In the genomic region with DNA sequence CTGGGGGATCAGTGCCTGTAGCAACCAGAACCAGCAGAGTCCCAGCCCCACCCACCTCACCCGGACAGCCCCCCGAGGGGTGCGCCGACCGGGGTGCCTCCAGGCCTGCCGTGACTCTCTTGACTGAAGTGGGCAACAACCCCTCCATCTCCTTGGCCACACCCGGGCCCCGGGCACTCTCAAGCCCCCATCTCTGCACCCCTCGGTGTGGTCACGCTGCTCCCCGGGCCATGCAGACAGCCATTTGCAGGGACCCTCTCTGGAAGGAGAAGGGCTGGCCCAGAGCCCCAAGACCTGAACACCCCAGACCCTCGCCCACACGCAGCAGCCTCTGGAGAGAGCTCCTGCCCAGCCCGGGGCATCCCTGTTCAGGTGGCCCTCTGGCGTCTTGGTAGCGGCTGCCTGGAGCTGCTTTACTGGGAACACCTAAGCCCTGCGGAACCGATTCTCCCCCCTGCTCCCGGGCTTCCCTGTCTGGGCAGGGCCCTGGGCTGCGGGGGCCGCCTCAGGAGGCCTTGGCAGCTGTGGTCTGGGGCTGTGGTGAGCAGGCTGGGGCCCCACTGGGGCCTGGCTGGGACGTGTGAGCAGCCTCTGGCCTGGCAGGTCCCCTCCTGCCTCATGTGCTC, we compare ENCODE assay signal across 12 cellular contexts.
"Had no signal": no experiment of that assay in that cellular context is flagged by ENCODE, and none has a peak within 500 bp of the region (broad histone marks: within the 10 kb centered on the region; RNA-seq: fewer than 3 reads in every experiment).

No MANE protein-coding gene starts in this region.

- H3K36me3 ChIP-seq: left lung, pancreas, tibial nerve had no signal

- H3K4me1 ChIP-seq: pancreas had no signal

- H3K4me1 Mint-ChIP-seq: activated naive CD4-positive, alpha-beta T cell treated with anti-CD3 and anti-CD28 coated beads, Interleukin-2, amount 50 U/mL, for 24 hours; stimulated activated naive B cell treated with anti-CD40 and anti-IgM and Interleukin-4, amounts not matched to agents 10 μg/mL and 1 μg/mL and 100 μg/mL, for 72 hours had no signal

- H3K4me3 ChIP-seq: left lung, pancreas, skin epidermis, tibial nerve had no signal

- H3K27me3 ChIP-seq: pancreas had no signal

- DNase-seq: activated effector memory CD4-positive, alpha-beta T cell treated with Interleukin-2 at 50 U/mL for 16 hours; activated T-cell treated with anti-CD3 and anti-CD28 coated beads, Interleukin-2, amount 50 U/mL, for 1 hour; amniotic stem cell; head of caudate nucleus; stimulated activated naive B cell treated with anti-CD40 and anti-IgM and Interleukin-4, amounts not matched to agents 10 μg/mL and 1 μg/mL and 100 μg/mL, for 72 hours had no signal

- H3K9me3 ChIP-seq: left lung, pancreas, tibial nerve had no signal

- ATAC-seq: activated CD4-positive, CD25-positive, alpha-beta regulatory T cell treated with anti-CD3 and anti-CD28 coated beads, Interleukin-2, amount 50 U/mL, for 24 hours; left lung; pancreas; stimulated activated naive B cell treated with anti-CD40 and anti-IgM and Interleukin-4, amounts not matched to agents 10 μg/mL and 1 μg/mL and 100 μg/mL, for 72 hours had no signal

- H3K27ac ChIP-seq: left lung, pancreas, skin epidermis, tibial nerve had no signal

- H3K27ac Mint-ChIP-seq: activated naive CD4-positive, alpha-beta T cell treated with anti-CD3 and anti-CD28 coated beads, Interleukin-2, amount 50 U/mL, for 24 hours; brain; stimulated activated naive B cell treated with anti-CD40 and anti-IgM and Interleukin-4, amounts not matched to agents 10 μg/mL and 1 μg/mL and 100 μg/mL, for 72 hours had no signal

- H3K36me3 Mint-ChIP-seq: activated naive CD4-positive, alpha-beta T cell treated with anti-CD3 and anti-CD28 coated beads, Interleukin-2, amount 50 U/mL, for 24 hours; brain; stimulated activated naive B cell treated with anti-CD40 and anti-IgM and Interleukin-4, amounts not matched to agents 10 μg/mL and 1 μg/mL and 100 μg/mL, for 72 hours had no signal

- H3K4me3 Mint-ChIP-seq: activated naive CD4-positive, alpha-beta T cell treated with anti-CD3 and anti-CD28 coated beads, Interleukin-2, amount 50 U/mL, for 24 hours; brain; stimulated activated naive B cell treated with anti-CD40 and anti-IgM and Interleukin-4, amounts not matched to agents 10 μg/mL and 1 μg/mL and 100 μg/mL, for 72 hours had no signal

- H3K9me3 Mint-ChIP-seq: activated naive CD4-positive, alpha-beta T cell treated with anti-CD3 and anti-CD28 coated beads, Interleukin-2, amount 50 U/mL, for 24 hours; stimulated activated naive B cell treated with anti-CD40 and anti-IgM and Interleukin-4, amounts not matched to agents 10 μg/mL and 1 μg/mL and 100 μg/mL, for 72 hours had no signal
